21 cellular contexts compared by ENCODE assay signal in the genomic region with DNA sequence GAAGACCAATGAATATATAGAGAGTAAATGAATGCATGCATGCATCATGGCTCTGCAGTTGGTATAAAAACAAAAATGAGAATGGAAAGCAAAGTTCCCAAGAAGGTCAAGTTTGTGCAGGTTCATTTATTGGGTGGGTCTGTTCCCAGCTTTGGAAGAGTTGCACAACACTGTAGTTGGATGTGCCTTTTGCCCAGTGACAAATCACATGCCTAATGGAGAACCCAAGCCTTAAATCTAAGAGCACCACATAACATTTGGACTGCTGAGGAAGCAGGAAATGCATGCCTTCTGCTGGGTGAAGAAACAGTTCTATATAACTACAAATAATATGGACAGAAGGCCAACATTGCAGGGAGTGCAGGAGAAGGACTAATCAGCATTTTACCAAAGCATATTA. TPM values are rescaled to one million over a fixed set of nuclear protein-coding genes. Genes with fewer than 3 reads are reported as not detected.
DNase-seq lines count a peak whose midpoint lies in the region; ATAC-seq, FAIRE-seq and TF ChIP-seq lines count a peak whose summit lies in the region.
"Had no signal": no experiment of that assay in that cellular context is flagged by ENCODE, and none has a peak within 500 bp of the region (broad histone marks: within the 10 kb centered on the region; RNA-seq: fewer than 3 reads in every experiment).

No MANE protein-coding gene starts in this region.

- DNase-seq in GM03348 (ENCODE audit: low spot score) (peak; percentile 12), epithelial cell of esophagus (ENCODE audit: low read depth) (peak; percentile 60), left lung (no peak), small intestine (peak; percentile 14), NCI-H146 (lab: John Stamatoyannopoulos, UW) (no peak), GM12892 (ENCODE audit: insufficient read length) (no peak)
- no peak for DNase-seq in activated T-helper 1 cell treated with anti-CD3 and anti-CD28 coated beads, Interleukin-12 subunit alpha, Interleukin-12 subunit beta, Interleukin-2, Interleukin-4 antibody, amounts not matched to agents 30 ng/mL and 10 ng/mL and 1 ng/mL, durations not matched to agents 14 hours and 24 hours and 36 hours (ENCODE audit: low spot score)
- no peak for DNase-seq in stimulated activated CD4-positive, alpha-beta T cell treated with anti-CD3 and anti-CD28 coated beads, Interleukin-2, amount 100 ng/mL, for 48 hours
- DNase-seq: activated CD4-positive, alpha-beta T cell treated with anti-CD3 and anti-CD28 coated beads, Interleukin-2, amount 50 U/mL, for 4 hours; effector CD8-positive, alpha-beta T cell; hippocampal formation; Karpas-422; NCI-H1105; NCI-H524; SIG-M5; T-helper 1 cell; WERI-Rb-1 had no signal

- H3K27me3 Mint-ChIP-seq in activated T-helper 1 cell treated with anti-CD3 and anti-CD28 coated beads, Interleukin-12 subunit alpha, Interleukin-12 subunit beta, Interleukin-2, Interleukin-4 antibody, amounts not matched to agents 30 ng/mL and 10 ng/mL and 1 ng/mL, durations not matched to agents 14 hours and 24 hours and 36 hours (ENCODE audit: insufficient read depth), result peaks cover 2% of the 10 kb centered on the region

- H3K9me3 ChIP-seq in left lung, result no peaks in the 10 kb centered on the region
- no peaks in the 10 kb centered on the region for H3K9me3 ChIP-seq in small intestine (ENCODE audit: control insufficient read depth, low read depth)
- H3K9me3 ChIP-seq: thoracic aorta had no signal

- TF ChIP-seq CTCF in epithelial cell of esophagus (IDR thresholded peaks at IDR 0.05; ENCODE audit: insufficient read depth, low read depth, low read length, missing control alignments), result no peak
- TF ChIP-seq CTCF in left lung (IDR thresholded peaks at IDR 0.05), result no peak

- H3K36me3 ChIP-seq in left lung (no peaks in the 10 kb centered on the region), small intestine (ENCODE audit: control insufficient read depth in 2 of 2, insufficient read depth in 2 of 2, low read length in 2 of 2) (no peaks in the 10 kb centered on the region)
- H3K36me3 ChIP-seq: neural progenitor cell, thoracic aorta, WERI-Rb-1 had no signal

- no peak for TF ChIP-seq POLR2A in GM12892 (IDR thresholded peaks at IDR 0.05; ENCODE audit: low read depth, low read length)

- H3K27ac Mint-ChIP-seq in activated T-helper 1 cell treated with anti-CD3 and anti-CD28 coated beads, Interleukin-12 subunit alpha, Interleukin-12 subunit beta, Interleukin-2, Interleukin-4 antibody, amounts not matched to agents 30 ng/mL and 10 ng/mL and 1 ng/mL, durations not matched to agents 14 hours and 24 hours and 36 hours, result no peak overlapping the region
- H3K27ac Mint-ChIP-seq: GM23338, neural progenitor cell had no signal

- ATAC-seq in left lung, result peak; percentile 63
- ATAC-seq: GM23338 had no signal

- no peaks in the 10 kb centered on the region for H3K36me3 Mint-ChIP-seq in activated T-helper 1 cell treated with anti-CD3 and anti-CD28 coated beads, Interleukin-12 subunit alpha, Interleukin-12 subunit beta, Interleukin-2, Interleukin-4 antibody, amounts not matched to agents 30 ng/mL and 10 ng/mL and 1 ng/mL, durations not matched to agents 14 hours and 24 hours and 36 hours (ENCODE audit: low read depth)
- H3K36me3 Mint-ChIP-seq: neural progenitor cell had no signal

- H3K27me3 ChIP-seq in left lung (no peaks in the 10 kb centered on the region), small intestine (ENCODE audit: control insufficient read depth in 2 of 2, insufficient read depth in 2 of 2, low read length in 2 of 2) (no peaks in the 10 kb centered on the region)
- H3K27me3 ChIP-seq: neural progenitor cell had no signal

- no peaks in the 10 kb centered on the region for H3K9me3 Mint-ChIP-seq in activated T-helper 1 cell treated with anti-CD3 and anti-CD28 coated beads, Interleukin-12 subunit alpha, Interleukin-12 subunit beta, Interleukin-2, Interleukin-4 antibody, amounts not matched to agents 30 ng/mL and 10 ng/mL and 1 ng/mL, durations not matched to agents 14 hours and 24 hours and 36 hours
- H3K9me3 Mint-ChIP-seq: GM23338, neural progenitor cell had no signal

- intact Hi-C loops in left lung (cut with DNase I), result no loop called here
- intact Hi-C loops in activated T-helper 1 cell treated with anti-CD3 and anti-CD28 coated beads, Interleukin-12 subunit alpha, Interleukin-12 subunit beta, Interleukin-2, Interleukin-4 antibody, amounts not matched to agents 30 ng/mL and 10 ng/mL and 1 ng/mL, durations not matched to agents 14 hours and 24 hours and 36 hours (cut with micrococcal nuclease), result loop anchor here (5.0 kb wide), 1 partner anchor 92 kb away; no protein-coding TSS in a partner anchor

- peaks cover 25% of the 10 kb centered on the region for H3K4me1 Mint-ChIP-seq in activated T-helper 1 cell treated with anti-CD3 and anti-CD28 coated beads, Interleukin-12 subunit alpha, Interleukin-12 subunit beta, Interleukin-2, Interleukin-4 antibody, amounts not matched to agents 30 ng/mL and 10 ng/mL and 1 ng/mL, durations not matched to agents 14 hours and 24 hours and 36 hours (ENCODE audit: low read depth)

- no peak for FAIRE-seq in small intestine (lab: Jason Lieb, UNC)
- no peak for FAIRE-seq in GM12892 (lab: Jason Lieb, UNC)
- FAIRE-seq: islet of Langerhans had no signal

- no peak overlapping the region for H3K4me3 ChIP-seq in epithelial cell of esophagus (ENCODE audit: low read length)
- H3K4me3 ChIP-seq in left lung, result no peak overlapping the region
- H3K4me3 ChIP-seq in small intestine (ENCODE audit: low read depth in 1 of 2, low read length in 2 of 2), result no peak overlapping the region
- H3K4me3 ChIP-seq: GM23338, neural progenitor cell, thoracic aorta had no signal

- H3K27ac ChIP-seq in left lung, result no peak overlapping the region
- no peak overlapping the region for H3K27ac ChIP-seq in small intestine (ENCODE audit: low read depth in 1 of 2, low read length in 1 of 2)
- H3K27ac ChIP-seq: neural progenitor cell, thoracic aorta, WERI-Rb-1 had no signal

- H3K4me1 ChIP-seq in left lung (peaks cover 6 to 30% of the 10 kb centered on the region in 2 donors), small intestine (ENCODE audit: control insufficient read depth in 2 of 2, insufficient read depth in 1 of 2, low read depth in 1 of 2, low read length in 1 of 2) (peaks cover 0 to 5% of the 10 kb centered on the region in 2 donors)

- H3K4me3 Mint-ChIP-seq in activated T-helper 1 cell treated with anti-CD3 and anti-CD28 coated beads, Interleukin-12 subunit alpha, Interleukin-12 subunit beta, Interleukin-2, Interleukin-4 antibody, amounts not matched to agents 30 ng/mL and 10 ng/mL and 1 ng/mL, durations not matched to agents 14 hours and 24 hours and 36 hours, result no peak overlapping the region
- H3K4me3 Mint-ChIP-seq: GM23338, neural progenitor cell had no signal

RNA-seq across cellular contexts. Expression of a gene that starts 30.6 kb away (rescaled TPM):
- total RNA-seq in left lung, result 10 to 100 TPM; 82.4 to 88.0 TPM
- 10 to 100 TPM in 1 of 3 donors, 1 to 10 TPM in 2; 6.7 to 34.1 (median 7.8) TPM for polyA plus RNA-seq in small intestine
- 22.7 and 24.0 TPM in 2 replicates for total RNA-seq in activated T-helper 1 cell treated with anti-CD3 and anti-CD28 coated beads, Interleukin-12 subunit alpha, Interleukin-12 subunit beta, Interleukin-2, Interleukin-4 antibody, amounts not matched to agents 30 ng/mL and 10 ng/mL and 1 ng/mL, durations not matched to agents 14 hours and 24 hours and 36 hours
- polyA plus RNA-seq in GM12892 (2012; ENCODE audit: missing spikeins), result 17.2 TPM

RNA-seq across cellular contexts. Expression of a gene that starts 31.9 kb away (rescaled TPM):
- 1 to 10 TPM; 2.9 to 4.2 TPM for total RNA-seq in left lung
- 1 to 10 TPM in 1 of 3 donors, under 1 TPM in 1, not detected in 1; 0.45 to 2.1 TPM for polyA plus RNA-seq in small intestine
- 28.7 and 29.4 TPM in 2 replicates for total RNA-seq in activated T-helper 1 cell treated with anti-CD3 and anti-CD28 coated beads, Interleukin-12 subunit alpha, Interleukin-12 subunit beta, Interleukin-2, Interleukin-4 antibody, amounts not matched to agents 30 ng/mL and 10 ng/mL and 1 ng/mL, durations not matched to agents 14 hours and 24 hours and 36 hours
- polyA plus RNA-seq in GM12892 (2012; ENCODE audit: missing spikeins), result 4.3 TPM

Comparison
In these comparisons a context has a peak if more than half of its experiments do, and no peak if none do; other contexts are left out.
1. DNase-seq: peak in GM03348 (single experiment), epithelial cell of esophagus (single experiment) and small intestine (single experiment); none in left lung (0 of 2), activated T-helper 1 cell treated with anti-CD3 and anti-CD28 coated beads, Interleukin-12 subunit alpha, Interleukin-12 subunit beta, Interleukin-2, Interleukin-4 antibody, amounts not matched to agents 30 ng/mL and 10 ng/mL and 1 ng/mL, durations not matched to agents 14 hours and 24 hours and 36 hours (single experiment), NCI-H146 (single experiment), stimulated activated CD4-positive, alpha-beta T cell treated with anti-CD3 and anti-CD28 coated beads, Interleukin-2, amount 100 ng/mL, for 48 hours (0 of 2) and GM12892 (single experiment).